In the genomic region with DNA sequence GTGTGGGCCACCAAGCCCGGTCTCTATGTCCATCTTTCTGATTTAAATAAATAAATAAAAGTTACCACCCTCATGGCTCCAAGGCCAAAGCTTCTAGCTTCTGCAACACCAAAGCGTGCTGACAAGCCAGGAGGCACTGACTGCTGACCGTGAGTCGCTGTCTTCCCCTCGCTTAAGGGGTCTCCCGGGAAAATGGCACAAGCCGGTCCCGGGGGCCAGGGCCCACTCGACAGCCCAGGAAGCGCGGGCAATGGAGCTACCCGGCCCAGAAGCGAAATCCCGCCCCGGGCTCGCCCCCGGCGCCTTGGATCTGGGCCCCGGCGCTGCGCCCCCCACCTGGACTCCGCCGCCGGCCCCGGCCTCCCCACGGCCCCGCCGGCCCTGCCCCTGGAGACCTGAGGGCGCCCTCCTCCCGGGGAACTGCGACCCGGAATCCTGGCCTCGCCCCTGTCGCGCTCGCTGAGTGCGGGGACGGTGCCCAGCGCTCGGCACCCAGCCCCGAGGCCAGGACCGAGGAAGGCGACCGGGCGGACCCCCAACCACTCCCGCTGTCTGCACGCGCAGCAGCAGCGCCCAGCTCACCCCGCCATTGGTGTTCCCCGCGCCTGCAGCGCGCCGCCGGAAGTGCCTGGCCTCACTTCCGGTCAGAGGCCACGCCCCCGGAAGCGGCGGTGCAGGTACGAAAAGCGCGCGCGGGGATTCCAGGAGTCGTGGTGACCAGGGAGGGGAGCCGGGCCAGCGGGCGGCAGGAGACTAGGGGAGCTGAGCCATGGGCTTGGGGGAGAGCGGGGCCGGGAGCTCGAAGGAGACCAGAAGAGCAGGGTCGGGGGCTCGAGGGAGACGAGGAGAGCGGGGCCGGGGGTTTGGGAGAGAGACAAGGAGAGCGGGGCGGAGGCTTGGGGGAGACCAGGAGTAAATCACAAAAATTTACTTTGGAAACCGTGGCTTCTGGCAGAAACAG, we compare ENCODE assay signal across 8 cellular contexts. TPM values are rescaled to one million over a fixed set of nuclear protein-coding genes. Genes with fewer than 3 reads are reported as not detected.
A peak's percentile ranks its signal among the peaks of the same experiment; 100 is the strongest.
DNase-seq lines count a peak whose midpoint lies in the region; ATAC-seq and TF ChIP-seq lines count a peak whose summit lies in the region.

Gene MRM2, minus strand, starts transcription at position 626 of the 961 bp plus-strand sequence. Its CDS starts 36 bp downstream, at position 590.
Gene NUDT1, plus strand, starts transcription at position 647 of the 961 bp plus-strand sequence. CDS start 2,349 bp downstream, outside the sequence.

- peaks cover 30% of the 10 kb centered on the region for H3K79me2 ChIP-seq in OCI-LY7 (ENCODE audit: insufficient read depth, low read depth, low read length)

- intact Hi-C loops in CD4-positive, alpha-beta T cell (cut with DNase I, micrococcal nuclease): loop anchor here in 1 of 2 experiments (2.0 to 10.0 kb wide), 3 partner anchors 113 to 737 kb away; partner anchors contain the start of genes CHST12, EIF3B and INTS1
- intact Hi-C loops in OCI-LY7 (cut with micrococcal nuclease; ENCODE audit: unreplicated experiment): loop anchor here (5.0 kb wide), 1 partner anchor 65 kb away; no protein-coding TSS in a partner anchor

- POLR2A ChIA-PET in CD4-positive, alpha-beta T cell (lab: Charles Lee): interaction anchor here (0.7 to 2.5 kb wide), 6 partner anchors 9 to 320 kb away, joined by 3 to 12 read pairs (median 5); partner anchors contain the start of genes EIF3B and MAD1L1
- POLR2A ChIA-PET in OCI-LY7 (lab: Charles Lee): interaction anchor here (0.6 to 1.5 kb wide), 6 partner anchors 10 to 602 kb away, joined by 3 to 7 read pairs (median 4); no protein-coding TSS in a partner anchor

- H3K4me3 Mint-ChIP-seq in CD4-positive, alpha-beta T cell: peak within 1 kb of the TSS; percentile 95

- peaks cover 17% of the 10 kb centered on the region for H3K4me1 Mint-ChIP-seq in CD4-positive, alpha-beta T cell (ENCODE audit: low read depth)

- CTCF ChIA-PET in CD4-positive, alpha-beta T cell (lab: Charles Lee): interaction anchor here (1.5 to 2.2 kb wide), 2 partner anchors 10 to 106 kb away, joined by 3 to 7 read pairs; no protein-coding TSS in a partner anchor
- CTCF ChIA-PET in OCI-LY7 (lab: Charles Lee; ENCODE audit: unreplicated experiment): interaction anchor here (1.1 kb wide), 1 partner anchor 106 kb away, joined by 3 read pairs; no protein-coding TSS in a partner anchor

- no peaks in the 10 kb centered on the region for H3K9me3 Mint-ChIP-seq in CD4-positive, alpha-beta T cell

- H3K27ac ChIP-seq in CD4-positive, alpha-beta T cell (ENCODE audit: low read depth, low read length): peak within 1 kb of the TSS; percentile 46
- peak within 1 kb of the TSS; percentile 65 for H3K27ac ChIP-seq in OCI-LY7 (ENCODE audit: low read depth, low read length, poor library complexity, severe bottlenecking)

- peak within 1 kb of the TSS; percentile 86 for H3K4me2 ChIP-seq in OCI-LY7 (ENCODE audit: low read length)

- peak within 1 kb of the TSS; percentile 88 for H3K27ac Mint-ChIP-seq in CD4-positive, alpha-beta T cell

- peak; percentile 19 to 73 (median 56) for DNase-seq in CD4-positive, alpha-beta T cell
- DNase-seq in HK-2 (ENCODE audit: unreplicated experiment) (peak; percentile 89), OCI-LY7 (ENCODE audit: low spot score) (peak; percentile 87), activated T-cell treated with anti-CD3 and anti-CD28 coated beads for 4 hours (peak; percentile 51), epithelial cell of proximal tubule (ENCODE audit: low read depth) (no peak), mucosa of gallbladder (ENCODE audit: low spot score) (peak; percentile 74)
- DNase-seq in stimulated activated CD8-positive, alpha-beta memory T cell treated with anti-CD3 and anti-CD28 coated beads, Interleukin-4, amount 100 ng/mL, for 1 hour (ENCODE audit: low read depth in 2 of 2, low spot score in 1 of 2): peak; percentile 40 to 46

- peaks cover 22% of the 10 kb centered on the region for H3K36me3 ChIP-seq in OCI-LY7 (ENCODE audit: insufficient read depth, low read length)

- BruUV-seq in OCI-LY7 (replicated peaks; lab: Mats Ljungman, UMichigan): no TSS peak

- peaks cover 40% of the 10 kb centered on the region for H3K4me1 ChIP-seq in OCI-LY7 (ENCODE audit: insufficient read depth, low read length, poor library complexity, severe bottlenecking)

- peak; percentile 54 for ATAC-seq in CD4-positive, alpha-beta T cell (ENCODE audit: poor library complexity)
- ATAC-seq in GM19395 (IDR thresholded peaks at IDR 0.05; ENCODE audit: unreplicated experiment): peak; percentile 60

- no peaks in the 10 kb centered on the region for H3K9me3 ChIP-seq in CD4-positive, alpha-beta T cell (ENCODE audit: control insufficient read depth, low read length)
- H3K9me3 ChIP-seq in OCI-LY7 (ENCODE audit: low read length): no peaks in the 10 kb centered on the region

- H3K27me3 ChIP-seq in CD4-positive, alpha-beta T cell (ENCODE audit: control insufficient read depth, insufficient read depth, low read length): no peaks in the 10 kb centered on the region

- H4K20me1 ChIP-seq in OCI-LY7 (ENCODE audit: insufficient read depth, low read length): 0 out of 2 replicates have a peak, but pooled peaks cover 5% of the 10 kb centered on the region

- peak within 1 kb of the TSS; percentile 49; the same call in 1 of the 2 replicates for H2AFZ ChIP-seq in OCI-LY7 (ENCODE audit: low read length)

- H3K4me3 ChIP-seq in OCI-LY7 (ENCODE audit: low read depth, low read length, poor library complexity, severe bottlenecking) (peak within 1 kb of the TSS; percentile 99), epithelial cell of proximal tubule (ENCODE audit: low read depth, low read length) (peak within 1 kb of the TSS; percentile 79)

- peaks cover 39% of the 10 kb centered on the region for H3K36me3 Mint-ChIP-seq in CD4-positive, alpha-beta T cell (ENCODE audit: low read depth)

- TF ChIP-seq CTCF in CD4-positive, alpha-beta T cell (IDR thresholded peaks at IDR 0.05): no peak
- TF ChIP-seq CTCF in OCI-LY7 (conservative IDR thresholded peaks at IDR 0.05; ENCODE audit: low read length) (no peak; the same call in 1 of the 2 replicates), epithelial cell of proximal tubule (conservative IDR thresholded peaks at IDR 0.05; ENCODE audit: low read depth, low read length) (no peak)

- no peaks in the 10 kb centered on the region for H3K9me2 ChIP-seq in OCI-LY7 (ENCODE audit: insufficient read depth, low read length)

- H3K27me3 Mint-ChIP-seq in CD4-positive, alpha-beta T cell: no peaks in the 10 kb centered on the region

RNA-seq across cellular contexts. Expression of gene MRM2, which starts in this region (rescaled TPM):
- total RNA-seq in CD4-positive, alpha-beta T cell: 1 to 10 TPM; 3.6 to 3.7 TPM
- total RNA-seq in OCI-LY7 (2014; rRNA removed; shearing (Covaris generic)): 45.1 and 49.3 TPM in 2 replicates
- total RNA-seq in OCI-LY7 (2022) (45.1 and 52.3 TPM in 2 replicates), epithelial cell of proximal tubule (26.1 and 35.7 TPM in 2 replicates), mucosa of gallbladder (21.4 TPM)

RNA-seq across cellular contexts. Expression of gene NUDT1, which starts in this region (rescaled TPM):
- 10 to 100 TPM; 12.8 to 13.0 TPM for total RNA-seq in CD4-positive, alpha-beta T cell
- total RNA-seq in OCI-LY7 (2014; rRNA removed; shearing (Covaris generic)): 117 and 124 TPM in 2 replicates
- total RNA-seq in OCI-LY7 (2022): 78.2 and 88.4 TPM in 2 replicates
- 39.1 and 65.9 TPM in 2 replicates for total RNA-seq in epithelial cell of proximal tubule
- total RNA-seq in mucosa of gallbladder: 11.6 TPM
